30 cellular contexts compared by ENCODE assay signal in the genomic region with DNA sequence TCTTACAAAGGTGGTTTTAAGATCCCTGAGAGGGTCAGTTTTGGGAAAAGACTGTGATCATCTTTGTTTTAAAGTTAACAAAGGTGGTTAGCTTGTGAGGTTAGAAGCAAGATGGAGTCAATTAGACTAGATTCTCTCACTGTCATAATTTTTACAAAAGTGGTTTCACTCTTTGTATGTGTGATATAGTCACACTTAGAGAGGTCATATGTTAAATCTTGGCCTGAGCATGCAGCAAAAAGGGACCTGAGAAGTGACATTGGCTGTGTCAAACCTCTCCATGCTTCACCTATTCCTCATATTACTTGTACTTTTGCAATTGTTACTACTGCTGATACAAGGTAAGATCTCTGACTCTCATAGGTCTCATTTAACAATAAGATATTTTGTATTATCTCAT.
DNase-seq lines count a peak whose midpoint lies in the region; ATAC-seq lines count a peak whose summit lies in the region.
"Had no signal": no experiment of that assay in that cellular context is flagged by ENCODE, and none has a peak within 500 bp of the region (broad histone marks: within the 10 kb centered on the region; RNA-seq: fewer than 3 reads in every experiment).

No MANE protein-coding gene starts in this region.

- no peaks in the 10 kb centered on the region for H3K4me1 Mint-ChIP-seq in activated T-cell treated with anti-CD3 and anti-CD28 coated beads, Interleukin-2, amount 50 U/mL, for 72 hours (ENCODE audit: low read depth)
- H3K4me1 Mint-ChIP-seq: immature natural killer cell, natural killer cell had no signal

- H3K27ac Mint-ChIP-seq in activated T-cell treated with anti-CD3 and anti-CD28 coated beads, Interleukin-2, amount 50 U/mL, for 72 hours: no peak overlapping the region
- H3K27ac Mint-ChIP-seq: immature natural killer cell; natural killer cell; T-helper 1 cell treated with Interleukin-12 subunit alpha and Interleukin-12 subunit beta and Interleukin-4 antibody, amounts not matched to agents 30 μg/mL and 1 μg/mL, for 36 hours had no signal

- no peaks in the 10 kb centered on the region for H3K27me3 Mint-ChIP-seq in activated T-cell treated with anti-CD3 and anti-CD28 coated beads, Interleukin-2, amount 50 U/mL, for 72 hours (ENCODE audit: low read depth)

- H3K4me3 Mint-ChIP-seq in activated T-cell treated with anti-CD3 and anti-CD28 coated beads, Interleukin-2, amount 50 U/mL, for 72 hours: no peak overlapping the region
- H3K4me3 Mint-ChIP-seq: immature natural killer cell; natural killer cell; T-helper 1 cell treated with Interleukin-12 subunit alpha and Interleukin-12 subunit beta and Interleukin-4 antibody, amounts not matched to agents 30 μg/mL and 1 μg/mL, for 36 hours had no signal

- H3K9me3 Mint-ChIP-seq in activated T-cell treated with anti-CD3 and anti-CD28 coated beads, Interleukin-2, amount 50 U/mL, for 72 hours: peaks cover 0 to 2% of the 10 kb centered on the region in 2 donors
- H3K9me3 Mint-ChIP-seq: T-helper 1 cell treated with Interleukin-12 subunit alpha and Interleukin-12 subunit beta and Interleukin-4 antibody, amounts not matched to agents 30 μg/mL and 1 μg/mL, for 36 hours had no signal

- no peak for DNase-seq in activated T-cell treated with anti-CD3 and anti-CD28 coated beads, Interleukin-2, amount 50 U/mL, for 72 hours
- DNase-seq in C1 segment of cervical spinal cord (lab: John Stamatoyannopoulos, UW): no peak
- no peak for DNase-seq in kidney glomerular epithelial cell (lab: John Stamatoyannopoulos, UW)
- DNase-seq: activated CD4-positive, alpha-beta T cell treated with anti-CD3 and anti-CD28 coated beads, Interleukin-2, amount 50 U/mL, for 48 hours; activated naive CD4-positive, alpha-beta T cell; BE2C; colonic mucosa; effector CD4-positive, alpha-beta T cell; GOT3; hippocampal formation; immature natural killer cell; Kasumi-1; mucosa of descending colon; natural killer cell; NCI-H1436 treated with DMSO at 0.1 percent for 48 hours; NCI-H345; nucleus accumbens; Right ventricle myocardium superior; stimulated activated CD4-positive, alpha-beta T cell treated with anti-CD3 and anti-CD28 coated beads, Interleukin-12 subunit alpha, Interleukin-12 subunit beta, amount 100 ng/mL, for 4 hours; stimulated activated CD4-positive, alpha-beta T cell treated with anti-CD3 and anti-CD28 coated beads, Interleukin-4, amount 100 ng/mL, for 1 hour; tibial artery had no signal

- no peaks in the 10 kb centered on the region for H3K36me3 Mint-ChIP-seq in activated T-cell treated with anti-CD3 and anti-CD28 coated beads, Interleukin-2, amount 50 U/mL, for 72 hours (ENCODE audit: insufficient read depth in 2 of 2)
- H3K36me3 Mint-ChIP-seq: immature natural killer cell, natural killer cell had no signal

- peak; percentile 41 for ATAC-seq in GM18870 (IDR thresholded peaks at IDR 0.05; ENCODE audit: unreplicated experiment)
- ATAC-seq in HG02610 (IDR thresholded peaks at IDR 0.05; ENCODE audit: unreplicated experiment): peak; percentile 62
- peak; percentile 48 for ATAC-seq in HG03103 (IDR thresholded peaks at IDR 0.05; ENCODE audit: low read depth, unreplicated experiment)
- ATAC-seq in activated T-cell treated with anti-CD3 and anti-CD28 coated beads, Interleukin-2, amount 50 U/mL, for 72 hours (replicated peaks in 1 of 2): no peak
- no peak for ATAC-seq in activated CD4-positive, CD25-positive, alpha-beta regulatory T cell treated with anti-CD3 and anti-CD28 coated beads, Interleukin-2, amount 50 U/mL, for 24 hours
- ATAC-seq: HepG2, mucosa of descending colon, natural killer cell, Panc1, sciatic nerve, SK-N-SH treated with all-trans-retinoic acid at 6 μM for 48 hours had no signal

Comparison
In these comparisons a context has a peak if more than half of its experiments do, and no peak if none do; other contexts are left out.
1. ATAC-seq: peak in GM18870 (single experiment), HG02610 (single experiment) and HG03103 (single experiment); none in activated T-cell treated with anti-CD3 and anti-CD28 coated beads, Interleukin-2, amount 50 U/mL, for 72 hours (0 of 2) and activated CD4-positive, CD25-positive, alpha-beta regulatory T cell treated with anti-CD3 and anti-CD28 coated beads, Interleukin-2, amount 50 U/mL, for 24 hours (0 of 2).